ENCODE assay signal across 29 cellular contexts in the genomic region with DNA sequence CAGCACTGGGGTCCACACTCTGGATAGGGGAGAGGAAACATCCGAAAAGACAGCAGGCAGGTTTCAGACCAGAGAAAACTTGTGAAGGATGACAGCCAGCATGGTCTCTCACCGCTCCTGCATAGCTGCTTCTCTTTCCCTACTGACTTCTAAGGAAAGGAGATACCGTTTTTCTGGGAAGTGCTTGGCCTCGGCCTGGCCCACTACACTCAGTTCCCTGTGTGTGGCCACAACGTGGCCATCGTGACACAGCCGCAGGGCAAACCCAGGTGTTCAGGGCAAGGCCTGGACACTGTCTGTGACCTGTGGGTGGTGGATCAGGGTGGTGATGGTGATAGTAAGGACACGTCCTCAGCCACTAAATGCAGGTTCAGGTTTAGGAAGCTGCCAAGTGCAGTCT.
"Had no signal": no experiment of that assay in that cellular context is flagged by ENCODE, and none has a peak within 500 bp of the region (broad histone marks: within the 10 kb centered on the region; RNA-seq: fewer than 3 reads in every experiment).

No MANE protein-coding gene starts in this region.

- H3K27me3 ChIP-seq: ascending aorta, cardiac muscle cell, hepatocyte, pancreas, thyroid gland had no signal

- DNase-seq: activated CD4-positive, alpha-beta T cell treated with anti-CD3 and anti-CD28 coated beads for 4 hours; activated CD4-positive, alpha-beta T cell treated with anti-CD3 and anti-CD28 coated beads, Interleukin-2, amount 50 U/mL, for 4 hours; activated effector memory CD4-positive, alpha-beta T cell treated with Interleukin-2 at 50 U/mL for 16 hours; activated naive CD4-positive, alpha-beta T cell treated with anti-CD3 and anti-CD28 coated beads for 36 hours; activated naive CD8-positive, alpha-beta T cell treated with anti-CD3 and anti-CD28 coated beads, Interleukin-2, amount 10 ng/mL, durations not matched to agents 7 days and 5 days; activated T-cell treated with anti-CD3 and anti-CD28 coated beads for 4 hours; cerebellar nuclear complex; dorsolateral prefrontal cortex; effector memory CD8-positive, alpha-beta T cell; erythroblast; mesendoderm; mucosa of descending colon; nephron progenitor cell; pancreas; psoas muscle; stimulated activated CD4-positive, alpha-beta T cell treated with anti-CD3 and anti-CD28 coated beads, Interleukin-1b, Interleukin-23, amount 100 ng/mL, for 48 hours; stimulated activated CD4-positive, alpha-beta T cell treated with anti-CD3 and anti-CD28 coated beads, Interleukin-4, amount 100 ng/mL, for 4 hours; stimulated activated CD8-positive, alpha-beta memory T cell treated with anti-CD3 and anti-CD28 coated beads, Interleukin-4, amount 100 ng/mL, for 48 hours; stomach; T-helper 9 cell had no signal

- ATAC-seq: effector memory CD8-positive, alpha-beta T cell; gastroesophageal sphincter; mucosa of descending colon; pancreas; psoas muscle; stimulated activated memory B cell treated with anti-CD40 and anti-IgM and Interleukin-4, amounts not matched to agents 10 μg/mL and 1 μg/mL and 100 μg/mL, for 72 hours had no signal

- H3K27ac ChIP-seq: ascending aorta, cardiac muscle cell, coronary artery, dorsolateral prefrontal cortex, gastroesophageal sphincter, hepatocyte, pancreas, psoas muscle, VCaP had no signal

- H3K36me3 ChIP-seq: ascending aorta, cardiac muscle cell, gastroesophageal sphincter, thyroid gland had no signal

- H3K4me3 ChIP-seq: ascending aorta, cardiac muscle cell, coronary artery, dorsolateral prefrontal cortex, gastroesophageal sphincter, hepatocyte, mucosa of descending colon, pancreas, psoas muscle, smooth muscle cell, stomach, thyroid gland had no signal

- H3K4me1 ChIP-seq: ascending aorta, pancreas had no signal

- H3K9me3 ChIP-seq: ascending aorta, gastroesophageal sphincter, mucosa of descending colon, pancreas, psoas muscle, stomach, thyroid gland had no signal

- H2AFZ ChIP-seq: hepatocyte had no signal

- H3K4me2 ChIP-seq: hepatocyte, smooth muscle cell had no signal
